ENCODE assay signal across 20 cellular contexts in the genomic region with DNA sequence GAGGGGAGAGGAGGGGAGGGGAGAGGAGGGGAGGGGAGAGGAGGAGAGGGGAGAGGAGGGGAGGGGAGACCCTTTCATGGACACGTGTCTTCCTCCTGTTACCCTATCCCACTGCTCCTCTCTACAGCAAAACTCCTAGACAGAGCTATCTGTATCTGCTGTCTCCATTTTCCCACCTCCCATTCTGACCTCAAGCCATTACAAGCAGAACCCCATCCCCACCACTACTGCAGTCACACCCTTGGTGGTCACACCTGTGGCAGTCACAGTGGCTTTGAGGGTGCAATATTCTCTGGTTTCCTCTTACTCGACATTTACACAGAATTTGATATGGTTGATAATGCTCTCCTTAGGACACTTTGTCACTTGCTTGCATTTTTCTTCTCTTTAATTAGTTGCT. TPM values are rescaled to one million over a fixed set of nuclear protein-coding genes. Genes with fewer than 3 reads are reported as not detected.
DNase-seq lines count a peak whose midpoint lies in the region; ATAC-seq, FAIRE-seq and TF ChIP-seq lines count a peak whose summit lies in the region.
"Had no signal": no experiment of that assay in that cellular context is flagged by ENCODE, and none has a peak within 500 bp of the region (broad histone marks: within the 10 kb centered on the region; RNA-seq: fewer than 3 reads in every experiment).

No MANE protein-coding gene starts in this region.

- peaks cover 27% of the 10 kb centered on the region for H3K4me1 Mint-ChIP-seq in T-helper 17 cell

- FAIRE-seq in HepG2 (lab: Jason Lieb, UNC): no peak
- FAIRE-seq: G401.6, GM12878, TTC549 had no signal

- TF ChIP-seq CTCF in HepG2 (CRISPR knock-in tag; IDR thresholded peaks at IDR 0.05) (no peak), right lobe of liver (IDR thresholded peaks at IDR 0.05) (no peak), GM13976 (IDR thresholded peaks at IDR 0.05; ENCODE audit: borderline replicate concordance, control extremely low read depth, extremely low read depth, insufficient read depth, missing control alignments) (no peak)

- no TSS peak for BruUV-seq in HepG2 (replicated peaks; lab: Mats Ljungman, UMichigan)

- H3K9me3 ChIP-seq in HepG2 (ENCODE audit: low read length) (no peaks in the 10 kb centered on the region), right lobe of liver (no peaks in the 10 kb centered on the region), T-helper 17 cell (ENCODE audit: control insufficient read depth, low read length, poor library complexity, severe bottlenecking) (no peaks in the 10 kb centered on the region), iPS-20b (ENCODE audit: insufficient read depth, low read depth, low read length) (no peaks in the 10 kb centered on the region)
- H3K9me3 ChIP-seq: MG63, right atrium auricular region had no signal

- DNase-seq in HepG2 (ENCODE audit: low spot score): no peak
- DNase-seq in right lobe of liver: no peak
- DNase-seq in T-helper 17 cell: no peak
- DNase-seq in D341Med (ENCODE audit: low spot score): no peak
- DNase-seq in GM13976 (ENCODE audit: low spot score): no peak
- DNase-seq: activated CD8-positive, alpha-beta memory T cell treated with anti-CD3 and anti-CD28 coated beads for 24 hours; activated effector memory CD4-positive, alpha-beta T cell treated with anti-CD3 and anti-CD28 coated beads, Interleukin-2, amount 50 U/mL, for 16 hours; Calu3; foreskin keratinocyte; left cardiac atrium; MG63; NCI-H2029; NCI-H524 treated with DMSO at 0.1 percent for 48 hours had no signal

- TF ChIP-seq POLR2A in HepG2 (IDR thresholded peaks at IDR 0.05; ENCODE audit: insufficient read depth in 1 of 2, low read depth in 2 of 2, low read length in 2 of 2) (no peak), right lobe of liver (IDR thresholded peaks at IDR 0.05) (no peak)

- POLR2A ChIA-PET in HepG2 (lab: Yijun Ruan, JAX): no interaction called here

- in situ Hi-C loops in HepG2 (cut with HindIII; ENCODE audit: extremely low pct_ligation_motif_present, low pct_unique_long_range_greater_than_20kb) (no loop called here), GM13976 (cut with MboI; ENCODE audit: low sequenced_read_pairs, unreplicated experiment) (loop anchor here (10.0 kb wide), 1 partner anchor 78 kb away; no protein-coding TSS in a partner anchor)

- H3K27ac ChIP-seq in HepG2 (ENCODE audit: extremely low read length, insufficient read depth, low read length) (no peak overlapping the region), right lobe of liver (no peak overlapping the region), iPS-20b (ENCODE audit: low read length) (no peak overlapping the region)
- H3K27ac ChIP-seq: foreskin keratinocyte, right atrium auricular region had no signal

- H4K20me1 ChIP-seq in HepG2 (ENCODE audit: insufficient read depth, low read length): no peaks in the 10 kb centered on the region

- no peak for TF ChIP-seq RAD21 in HepG2 (CRISPR knock-in tag; IDR thresholded peaks at IDR 0.05)

- WGBS in HepG2 (ENCODE audit: low lambda C conversion rate): 93% methylated on average over 2 of the region's 2 CpGs
- WGBS in right lobe of liver (ENCODE audit: insufficient coverage, low coverage, low lambda C conversion rate, missing lambda C conversion rate): 50% methylated on average over 1 of the region's 2 CpGs

- H3K79me2 ChIP-seq in HepG2 (ENCODE audit: insufficient read depth, low read length): no peaks in the 10 kb centered on the region

- H3K9ac ChIP-seq in HepG2 (ENCODE audit: insufficient read depth, low read depth, low read length): no peak overlapping the region
- H3K9ac ChIP-seq in iPS-20b (ENCODE audit: low read depth, low read length): peak overlapping the region; percentile 45; the same call in 1 of the 2 replicates

- intact Hi-C loops in HepG2 (cut with micrococcal nuclease; ENCODE audit: unreplicated experiment) (no loop called here), right lobe of liver (cut with DNase I) (no loop called here)

- H3K4me1 ChIP-seq in HepG2 (ENCODE audit: insufficient read depth, low read length) (peaks cover 20% of the 10 kb centered on the region), right lobe of liver (peaks cover 0 to 12% (median 4%) of the 10 kb centered on the region in 4 donors), iPS-20b (ENCODE audit: insufficient read depth, low read length) (peaks cover 13% of the 10 kb centered on the region; the same call in 1 of the 2 replicates)

- H3K27me3 ChIP-seq in HepG2 (ENCODE audit: control insufficient read depth in 1 of 2, insufficient read depth in 2 of 2, low read length in 2 of 2) (no peaks in the 10 kb centered on the region), right lobe of liver (no peaks in the 10 kb centered on the region), iPS-20b (ENCODE audit: insufficient read depth, low read length) (no peaks in the 10 kb centered on the region)
- H3K27me3 ChIP-seq: foreskin keratinocyte, MG63, right atrium auricular region had no signal

- peak overlapping the region; percentile 86 for H3K27ac Mint-ChIP-seq in T-helper 17 cell

- CTCF ChIA-PET in HepG2 (lab: Yijun Ruan, JAX; ENCODE audit: low intra/inter-chr PET ratio, low total read pairs): no interaction called here

- no peak overlapping the region for H3K4me3 ChIP-seq in HepG2 (replicated peaks in 1 of 3; ENCODE audit: insufficient read depth in 1 of 3, low read depth in 2 of 3, low read length in 3 of 3)
- no peak overlapping the region for H3K4me3 ChIP-seq in right lobe of liver
- H3K4me3 ChIP-seq in iPS-20b (ENCODE audit: low read length): no peak overlapping the region
- H3K4me3 ChIP-seq: GM12878, MG63, right atrium auricular region had no signal

- no peaks in the 10 kb centered on the region for H3K27me3 Mint-ChIP-seq in T-helper 17 cell

- peak overlapping the region; percentile 80 for H3K4me3 Mint-ChIP-seq in T-helper 17 cell
- H3K4me3 Mint-ChIP-seq: mesothelial cell of epicardium had no signal

- H3K36me3 ChIP-seq in HepG2 (replicated peaks in 1 of 2; ENCODE audit: control insufficient read depth in 1 of 2, insufficient read depth in 2 of 2, low read length in 2 of 2) (no peaks in the 10 kb centered on the region), right lobe of liver (no peaks in the 10 kb centered on the region), iPS-20b (ENCODE audit: insufficient read depth, low read depth, low read length) (peaks cover 12% of the 10 kb centered on the region; the same call in 1 of the 2 replicates)
- H3K36me3 ChIP-seq: MG63, right atrium auricular region had no signal

- H2AFZ ChIP-seq in HepG2 (ENCODE audit: low read length): no peak overlapping the region

- no peak for TF ChIP-seq EP300 in HepG2 (IDR thresholded peaks at IDR 0.05; ENCODE audit: low read depth in 2 of 2, low read length in 2 of 2)
- no peak for TF ChIP-seq EP300 in HepG2 (CRISPR knock-in tag; IDR thresholded peaks at IDR 0.05; ENCODE audit: borderline replicate concordance)

- ATAC-seq in HepG2 (no peak), right lobe of liver (no peak), T-helper 17 cell (no peak), GM21390 (IDR thresholded peaks at IDR 0.05; ENCODE audit: unreplicated experiment) (no peak)
- ATAC-seq: foreskin keratinocyte, GM12878, left cardiac atrium had no signal

- no peaks in the 10 kb centered on the region for H3K36me3 Mint-ChIP-seq in T-helper 17 cell (ENCODE audit: low read depth)

- no peak overlapping the region for H3K4me2 ChIP-seq in HepG2 (ENCODE audit: low read depth, low read length)

TF ChIP-seq in HepG2, 621 proteins besides CTCF, POLR2A, EP300 and RAD21 (continues in another document):
- TF ChIP-seq, protein P1, sequence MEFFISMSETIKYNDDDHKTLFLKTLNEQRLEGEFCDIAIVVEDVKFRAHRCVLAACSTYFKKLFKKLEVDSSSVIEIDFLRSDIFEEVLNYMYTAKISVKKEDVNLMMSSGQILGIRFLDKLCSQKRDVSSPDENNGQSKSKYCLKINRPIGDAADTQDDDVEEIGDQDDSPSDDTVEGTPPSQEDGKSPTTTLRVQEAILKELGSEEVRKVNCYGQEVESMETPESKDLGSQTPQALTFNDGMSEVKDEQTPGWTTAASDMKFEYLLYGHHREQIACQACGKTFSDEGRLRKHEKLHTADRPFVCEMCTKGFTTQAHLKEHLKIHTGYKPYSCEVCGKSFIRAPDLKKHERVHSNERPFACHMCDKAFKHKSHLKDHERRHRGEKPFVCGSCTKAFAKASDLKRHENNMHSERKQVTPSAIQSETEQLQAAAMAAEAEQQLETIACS (CRISPR knock-in tag; IDR thresholded peaks at IDR 0.05): no peak

RNA-seq across cellular contexts. Expression of gene RCBTB2, which starts 36.1 kb away (rescaled TPM):
- total RNA-seq in HepG2 (2016; rRNA removed; fragmentation: Illumina TruSeq; extraction: Trizol) (1.9 and 3.0 TPM in 2 replicates), right lobe of liver (1 to 10 TPM; 2.6 to 7.5 (median 4.8) TPM), T-helper 17 cell (10 to 100 TPM; 12.5 to 13.7 TPM)
- 0.26 and 0.40 TPM in 2 replicates for total RNA-seq in HepG2 (2016; cell fraction: cytosol; rRNA removed; fragmentation: Illumina TruSeq; extraction: Trizol; ENCODE audit: low read depth)
- 2.2 and 2.8 TPM in 2 replicates for total RNA-seq in HepG2 (2016; cell fraction: insoluble cytoplasmic fraction; rRNA removed; fragmentation: Illumina TruSeq; extraction: Trizol)
- 0.86 and 1.1 TPM in 2 replicates for total RNA-seq in HepG2 (2016; cell fraction: membrane; rRNA removed; fragmentation: Illumina TruSeq; extraction: Trizol)
- total RNA-seq in HepG2 (2016; cell fraction: nucleus; rRNA removed; fragmentation: Illumina TruSeq; extraction: Trizol): 2.0 and 4.1 TPM in 2 replicates
- polyA plus RNA-seq in HepG2 (2011; rRNA removed): 1.8 and 2.7 TPM in 2 replicates
- polyA plus RNA-seq in HepG2 (2011; cell fraction: cytosol; rRNA removed): 1.3 and 1.6 TPM in 2 replicates
- polyA plus RNA-seq in HepG2 (2011; cell fraction: nucleus; rRNA removed): 1.8 and 2.5 TPM in 2 replicates
- polyA plus RNA-seq in HepG2 (2012): 1.2 and 1.6 TPM in 2 replicates
- 0.16 and 0.17 TPM in 2 replicates for polyA plus RNA-seq in HepG2 (2016; cell fraction: cytosol; fragmentation: Illumina TruSeq; extraction: Trizol; ENCODE audit: low read depth)
- polyA plus RNA-seq in HepG2 (2016; cell fraction: insoluble cytoplasmic fraction; fragmentation: Illumina TruSeq; extraction: Trizol; ENCODE audit: low read depth): 2.0 and 2.2 TPM in 2 replicates
- 0.30 and 0.35 TPM in 2 replicates for polyA plus RNA-seq in HepG2 (2016; cell fraction: membrane; fragmentation: Illumina TruSeq; extraction: Trizol; ENCODE audit: low read depth)
- polyA plus RNA-seq in HepG2 (2016; cell fraction: nucleus; fragmentation: Illumina TruSeq; extraction: Trizol; ENCODE audit: insufficient read depth, low read depth): 3.2 and 3.5 TPM in 2 replicates
- polyA minus RNA-seq in HepG2 (2011; rRNA and poly(A)+ RNA removed; ENCODE audit: low replicate concordance): 3.5 and 3.8 TPM in 2 replicates
- polyA minus RNA-seq in HepG2 (2011; cell fraction: cytosol; rRNA and poly(A)+ RNA removed): 1.2 and 1.4 TPM in 2 replicates
- 3.1 and 4.5 TPM in 2 replicates for polyA minus RNA-seq in HepG2 (2011; cell fraction: nucleus; rRNA and poly(A)+ RNA removed)
